In the genomic region with DNA sequence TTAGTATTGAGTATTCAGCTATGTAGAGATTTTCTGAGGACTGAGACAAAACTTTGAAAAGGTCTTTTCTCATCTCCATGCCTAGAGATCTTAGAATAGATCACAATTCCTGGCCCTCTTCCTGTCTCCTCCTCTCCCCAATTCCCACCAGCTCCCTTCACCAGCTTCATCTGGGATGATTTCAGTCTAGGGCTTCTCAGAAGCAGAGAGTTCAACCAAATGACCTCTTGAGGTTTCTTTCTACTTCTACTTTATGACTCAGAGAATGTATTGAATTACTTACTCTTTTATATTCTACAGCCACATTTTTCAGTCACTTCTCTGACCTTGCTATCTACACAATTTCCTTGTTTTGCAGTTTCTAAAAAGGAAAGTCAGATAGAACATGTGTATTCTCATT, we compare ENCODE assay signal across 15 cellular contexts. TPM values are rescaled to one million over a fixed set of nuclear protein-coding genes. Genes with fewer than 3 reads are reported as not detected.
A peak's percentile ranks its signal among the peaks of the same experiment; 100 is the strongest.
DNase-seq lines count a peak whose midpoint lies in the region; ATAC-seq, FAIRE-seq and TF ChIP-seq lines count a peak whose summit lies in the region.
"Had no signal": no experiment of that assay in that cellular context is flagged by ENCODE, and none has a peak within 500 bp of the region (broad histone marks: within the 10 kb centered on the region; RNA-seq: fewer than 3 reads in every experiment).

No MANE protein-coding gene starts in this region.

- no peak overlapping the region for H2AFZ ChIP-seq in trophoblast cell (ENCODE audit: insufficient read depth, low read length, poor library complexity)

- CTCF ChIA-PET in Caco-2 (lab: Charles Lee): no interaction called here

- H3K36me3 Mint-ChIP-seq in Caco-2 (ENCODE audit: insufficient read depth, unreplicated experiment): peaks cover 18% of the 10 kb centered on the region
- H3K36me3 Mint-ChIP-seq: activated naive CD8-positive, alpha-beta T cell treated with anti-CD3 and anti-CD28 coated beads, Interleukin-2, amount 10 ng/mL, durations not matched to agents 7 days and 5 days had no signal

- H3K9me3 ChIP-seq in trophoblast cell (ENCODE audit: insufficient read depth, low read depth, low read length) (no peaks in the 10 kb centered on the region), Caco-2 (no peaks in the 10 kb centered on the region)

- peaks cover 10% of the 10 kb centered on the region for H3K79me1 ChIP-seq in trophoblast cell (ENCODE audit: low read length)

- H2BK5ac ChIP-seq in trophoblast cell (ENCODE audit: low read depth, low read length, poor library complexity): no peak overlapping the region

- H3K4me3 ChIP-seq in trophoblast cell (ENCODE audit: low read depth, low read length): no peak overlapping the region
- H3K4me3 ChIP-seq in Caco-2 (ENCODE audit: low read depth, low read length): no peak overlapping the region
- H3K4me3 ChIP-seq: SK-N-MC had no signal

- POLR2A ChIA-PET in Caco-2 (lab: Charles Lee): no interaction called here

- peaks cover 25% of the 10 kb centered on the region for H3K4me1 Mint-ChIP-seq in Caco-2 (ENCODE audit: low read depth, unreplicated experiment)

- H3K9me3 Mint-ChIP-seq in Caco-2 (ENCODE audit: unreplicated experiment): no peaks in the 10 kb centered on the region
- H3K9me3 Mint-ChIP-seq: activated naive CD8-positive, alpha-beta T cell treated with anti-CD3 and anti-CD28 coated beads, Interleukin-2, amount 10 ng/mL, durations not matched to agents 7 days and 5 days had no signal

- no peak overlapping the region for H2BK120ac ChIP-seq in trophoblast cell (ENCODE audit: insufficient read depth, low read length, poor library complexity)

- peaks cover 3% of the 10 kb centered on the region for H3K79me2 ChIP-seq in trophoblast cell (ENCODE audit: control insufficient read depth, insufficient read depth, low read length, poor library complexity)

- peak; percentile 77 for DNase-seq in GM03348 (ENCODE audit: low spot score)
- DNase-seq in RCC 7860 (ENCODE audit: low spot score): peak; percentile 73
- DNase-seq in epithelial cell of prostate (ENCODE audit: low read depth, low spot score): no peak
- DNase-seq in trophoblast cell: no peak
- no peak for DNase-seq in activated gamma-delta T cell (lab: John Stamatoyannopoulos, UW)
- no peak for DNase-seq in Caco-2
- DNase-seq in D341Med (ENCODE audit: low spot score): no peak
- DNase-seq: activated naive CD8-positive, alpha-beta T cell treated with anti-CD3 and anti-CD28 coated beads, Interleukin-2, amount 10 ng/mL, durations not matched to agents 7 days and 5 days; NCI-H345; occipital lobe; stimulated activated CD4-positive, alpha-beta T cell treated with anti-CD3 and anti-CD28 coated beads, Interleukin-4, amount 100 ng/mL, for 1 hour had no signal

- H3K9ac ChIP-seq in trophoblast cell (ENCODE audit: low read length): no peak overlapping the region

- no peak overlapping the region for H4K91ac ChIP-seq in trophoblast cell (ENCODE audit: low read depth, low read length)

- no peak for ATAC-seq in HG03442 (IDR thresholded peaks at IDR 0.05; ENCODE audit: unreplicated experiment)

- H3K23ac ChIP-seq in trophoblast cell (ENCODE audit: low read length): no peak overlapping the region

- H2AK5ac ChIP-seq in trophoblast cell (ENCODE audit: low read length): no peak overlapping the region

- H3K18ac ChIP-seq in trophoblast cell (ENCODE audit: low read length): no peak overlapping the region

- no peak overlapping the region for H2BK12ac ChIP-seq in trophoblast cell (ENCODE audit: low read length)

- H3K4me3 Mint-ChIP-seq in Caco-2 (ENCODE audit: unreplicated experiment): no peak overlapping the region
- H3K4me3 Mint-ChIP-seq: activated naive CD8-positive, alpha-beta T cell treated with anti-CD3 and anti-CD28 coated beads, Interleukin-2, amount 10 ng/mL, durations not matched to agents 7 days and 5 days had no signal

- H3K14ac ChIP-seq in trophoblast cell (ENCODE audit: low read length): no peak overlapping the region

- H3K4me2 ChIP-seq in trophoblast cell (ENCODE audit: low read length): no peak overlapping the region

- H4K8ac ChIP-seq in trophoblast cell (ENCODE audit: low read depth, low read length): no peak overlapping the region

- no peaks in the 10 kb centered on the region for H3K36me3 ChIP-seq in trophoblast cell (ENCODE audit: control insufficient read depth in 1 of 2, insufficient read depth in 2 of 2, low read length in 2 of 2)
- no peaks in the 10 kb centered on the region for H3K36me3 ChIP-seq in Caco-2 (ENCODE audit: control insufficient read depth, insufficient read depth, low read length)

- no peak overlapping the region for H3K4ac ChIP-seq in trophoblast cell (ENCODE audit: low read depth, low read length)

- no peak overlapping the region for H4K12ac ChIP-seq in trophoblast cell (ENCODE audit: low read depth, low read length)

- no peak overlapping the region for H3K27ac Mint-ChIP-seq in Caco-2 (ENCODE audit: unreplicated experiment)
- H3K27ac Mint-ChIP-seq: activated naive CD8-positive, alpha-beta T cell treated with anti-CD3 and anti-CD28 coated beads, Interleukin-2, amount 10 ng/mL, durations not matched to agents 7 days and 5 days had no signal

- H3K27me3 ChIP-seq in trophoblast cell (ENCODE audit: insufficient read depth, low read length) (no peaks in the 10 kb centered on the region), Caco-2 (replicated peaks; ENCODE audit: control insufficient read depth, insufficient read depth, low read length) (no peaks in the 10 kb centered on the region)

- H3K27me3 Mint-ChIP-seq in Caco-2 (ENCODE audit: insufficient read depth, unreplicated experiment): no peaks in the 10 kb centered on the region
- H3K27me3 Mint-ChIP-seq: activated naive CD8-positive, alpha-beta T cell treated with anti-CD3 and anti-CD28 coated beads, Interleukin-2, amount 10 ng/mL, durations not matched to agents 7 days and 5 days had no signal

- BruUV-seq in Caco-2 (replicated peaks; lab: Mats Ljungman, UMichigan): no TSS peak

- peak; percentile 74 for FAIRE-seq in RCC 7860 (lab: Jason Lieb, UNC)
- FAIRE-seq: endometrium, keratinocyte had no signal

- intact Hi-C loops in Caco-2 (cut with micrococcal nuclease; ENCODE audit: unreplicated experiment): no loop called here

- peaks cover 6 to 10% of the 10 kb centered on the region in 2 experiments for H3K4me1 ChIP-seq in trophoblast cell (ENCODE audit: control insufficient read depth in 1 of 2, insufficient read depth in 2 of 2, low read length in 2 of 2)
- H3K4me1 ChIP-seq in Caco-2: peaks cover 42% of the 10 kb centered on the region

- peak overlapping the region; percentile 97 for H3K27ac ChIP-seq in epithelial cell of prostate
- peak overlapping the region; percentile 72 for H3K27ac ChIP-seq in trophoblast cell (ENCODE audit: low read depth, low read length)
- H3K27ac ChIP-seq: SK-N-MC had no signal

- no peak for TF ChIP-seq CTCF in Caco-2 (IDR thresholded peaks at IDR 0.05; ENCODE audit: insufficient read depth in 1 of 2, low read depth in 1 of 2, low read length in 1 of 2, severe bottlenecking in 1 of 2, unreplicated experiment in 1 of 2)

RNA-seq across cellular contexts. Expression of a gene that starts 19.4 kb away (rescaled TPM):
- polyA plus RNA-seq in trophoblast cell (2013): 69.9 and 73.3 TPM in 2 replicates
- total RNA-seq in Caco-2 (2022): 105 and 106 TPM in 2 replicates

Comparison
In these comparisons a context has a peak if more than half of its experiments do, and no peak if none do; other contexts are left out.
1. DNase-seq: peak in GM03348 (single experiment) and RCC 7860 (single experiment); none in epithelial cell of prostate (single experiment), trophoblast cell (0 of 2), activated gamma-delta T cell (single experiment), Caco-2 (0 of 2) and D341Med (single experiment).